13 cellular contexts compared by ENCODE assay signal in genomic region chr10:14358886-14359573, GRCh38.
DNase-seq lines count a peak whose midpoint lies in the region; ATAC-seq and TF ChIP-seq lines count a peak whose summit lies in the region.
"Had no signal": no experiment of that assay in that cellular context is flagged by ENCODE, and none has a peak within 500 bp of the region (broad histone marks: within the 10 kb centered on the region; RNA-seq: fewer than 3 reads in every experiment).

No MANE protein-coding gene starts in this region.

- TF ChIP-seq CTCF in astrocyte of the cerebellum (IDR thresholded peaks at IDR 0.05; ENCODE audit: low read depth, low read length, missing control alignments), result no peak

- ATAC-seq in HG03354 (IDR thresholded peaks at IDR 0.05; ENCODE audit: poor library complexity, severe bottlenecking, unreplicated experiment) (no peak), HG03565 (IDR thresholded peaks at IDR 0.05; ENCODE audit: unreplicated experiment) (no peak)
- ATAC-seq: SK-N-SH treated with all-trans-retinoic acid at 6 μM for 48 hours had no signal

- peak; percentile 59 for DNase-seq in DMS 273 (lab: John Stamatoyannopoulos, UW; ENCODE audit: unreplicated experiment)
- DNase-seq in DMS 273 treated with DMSO at 0.1 percent for 48 hours (lab: John Stamatoyannopoulos, UW), result no peak
- peak; percentile 93 for DNase-seq in NCI-H748 (lab: John Stamatoyannopoulos, UW; ENCODE audit: unreplicated experiment)
- peak; percentile 63 for DNase-seq in astrocyte of the cerebellum (ENCODE audit: low read depth)
- peak; percentile 32 for DNase-seq in retina
- DNase-seq in activated CD8-positive, alpha-beta memory T cell treated with anti-CD3 and anti-CD28 coated beads for 24 hours, result no peak
- DNase-seq: activated effector memory CD4-positive, alpha-beta T cell treated with Interleukin-2 at 50 U/mL for 16 hours; amygdala; cortex of kidney; H7 had no signal

- in situ Hi-C loops in astrocyte of the cerebellum (cut with HindIII; ENCODE audit: low sequenced_read_pairs), result no loop called here

- no peak overlapping the region for H3K4me3 ChIP-seq in astrocyte of the cerebellum (ENCODE audit: low read depth, low read length)

Comparison
In these comparisons a context has a peak if more than half of its experiments do, and no peak if none do; other contexts are left out.
1. DNase-seq: peak in DMS 273 (single experiment), NCI-H748 (single experiment), astrocyte of the cerebellum (single experiment) and retina (single experiment); none in DMS 273 treated with DMSO at 0.1 percent for 48 hours (single experiment) and activated CD8-positive, alpha-beta memory T cell treated with anti-CD3 and anti-CD28 coated beads for 24 hours (single experiment).